ENCODE assay signal across 22 cellular contexts in the genomic region with DNA sequence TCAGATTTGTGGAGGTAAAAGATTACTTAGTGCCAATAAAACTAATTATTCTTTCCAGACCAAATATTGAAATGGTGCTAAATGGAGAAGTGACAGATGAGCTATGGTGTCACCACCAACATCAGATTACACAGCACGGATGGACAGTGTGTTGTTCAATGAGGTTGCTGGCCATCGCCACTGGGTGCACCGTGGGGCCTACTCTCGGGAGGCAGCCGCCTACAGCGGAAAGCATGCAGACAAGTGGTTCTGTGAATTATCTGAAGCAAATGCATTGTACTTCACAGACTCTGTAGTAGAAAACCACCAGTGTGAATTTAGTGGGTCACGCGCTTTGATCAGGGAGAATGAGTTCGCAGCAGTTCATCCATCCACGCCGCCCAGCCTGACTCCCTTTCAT. TPM values are rescaled to one million over a fixed set of nuclear protein-coding genes. Genes with fewer than 3 reads are reported as not detected.
"Had no signal": no experiment of that assay in that cellular context is flagged by ENCODE, and none has a peak within 500 bp of the region (broad histone marks: within the 10 kb centered on the region; RNA-seq: fewer than 3 reads in every experiment).

No MANE protein-coding gene starts in this region.

- H3K4me1 Mint-ChIP-seq: naive thymus-derived CD4-positive, alpha-beta T cell; stimulated activated naive B cell treated with anti-CD40 and anti-IgM and Interleukin-4, amounts not matched to agents 10 μg/mL and 1 μg/mL and 100 μg/mL, for 72 hours; stimulated activated naive CD8-positive, alpha-beta T cell treated with anti-CD3 and anti-CD28 coated beads, Interleukin-15, amount 100 ng/mL, for 72 hours had no signal

- H3K9me3 ChIP-seq: gastrocnemius medialis, neutrophil, psoas muscle, spleen, testis, tibial nerve, upper lobe of right lung, vagina had no signal

- H3K4me3 ChIP-seq: gastrocnemius medialis, psoas muscle, spleen, testis, tibial nerve, upper lobe of right lung, vagina had no signal

- H3K27ac ChIP-seq: gastrocnemius medialis, neutrophil, psoas muscle, spleen, testis, tibial nerve, upper lobe of right lung, vagina had no signal

- H3K4me1 ChIP-seq: gastrocnemius medialis, psoas muscle, testis, tibial nerve, upper lobe of right lung, vagina had no signal

- H3K27me3 Mint-ChIP-seq: stimulated activated naive CD8-positive, alpha-beta T cell treated with anti-CD3 and anti-CD28 coated beads, Interleukin-15, amount 100 ng/mL, for 72 hours had no signal

- H3K36me3 ChIP-seq: gastrocnemius medialis, neutrophil, spleen, tibial nerve, upper lobe of right lung, vagina had no signal

- H3K4me3 Mint-ChIP-seq: naive thymus-derived CD4-positive, alpha-beta T cell; stimulated activated naive B cell treated with anti-CD40 and anti-IgM and Interleukin-4, amounts not matched to agents 10 μg/mL and 1 μg/mL and 100 μg/mL, for 72 hours; stimulated activated naive CD8-positive, alpha-beta T cell treated with anti-CD3 and anti-CD28 coated beads, Interleukin-15, amount 100 ng/mL, for 72 hours had no signal

- DNase-seq: effector memory CD4-positive, alpha-beta T cell; gastrocnemius medialis; glutamatergic neuron; islet precursor cell; left cardiac atrium; left ventricle myocardium superior; naive thymus-derived CD4-positive, alpha-beta T cell; psoas muscle; spleen; stimulated activated CD4-positive, alpha-beta T cell treated with anti-CD3 and anti-CD28 coated beads, Interleukin-15, amount 100 ng/mL, for 24 hours; stimulated activated CD4-positive, alpha-beta T cell treated with anti-CD3 and anti-CD28 coated beads, Interleukin-1b, Interleukin-23, amount 100 ng/mL, for 48 hours; stimulated activated CD4-positive, alpha-beta T cell treated with anti-CD3 and anti-CD28 coated beads, Interleukin-4, amount 100 ng/mL, for 24 hours; stimulated activated naive B cell treated with anti-CD40 and anti-IgM and Interleukin-4, amounts not matched to agents 10 μg/mL and 1 μg/mL and 100 μg/mL, for 72 hours; stimulated activated naive CD8-positive, alpha-beta T cell treated with anti-CD3 and anti-CD28 coated beads, Interleukin-15, amount 100 ng/mL, for 72 hours; testis; upper lobe of right lung had no signal

- ATAC-seq: gastrocnemius medialis; left cardiac atrium; left ventricle myocardium superior; naive thymus-derived CD4-positive, alpha-beta T cell; psoas muscle; sciatic nerve; stimulated activated naive B cell treated with anti-CD40 and anti-IgM and Interleukin-4, amounts not matched to agents 10 μg/mL and 1 μg/mL and 100 μg/mL, for 72 hours; stimulated activated naive CD8-positive, alpha-beta T cell treated with anti-CD3 and anti-CD28 coated beads, Interleukin-15, amount 100 ng/mL, for 72 hours; upper lobe of right lung had no signal

- H3K27ac Mint-ChIP-seq: naive thymus-derived CD4-positive, alpha-beta T cell; stimulated activated naive B cell treated with anti-CD40 and anti-IgM and Interleukin-4, amounts not matched to agents 10 μg/mL and 1 μg/mL and 100 μg/mL, for 72 hours; stimulated activated naive CD8-positive, alpha-beta T cell treated with anti-CD3 and anti-CD28 coated beads, Interleukin-15, amount 100 ng/mL, for 72 hours had no signal

- H3K27me3 ChIP-seq: gastrocnemius medialis, neutrophil, spleen, testis, tibial nerve, upper lobe of right lung, vagina had no signal

- FAIRE-seq: endometrium had no signal

- H3K9me3 Mint-ChIP-seq: stimulated activated naive CD8-positive, alpha-beta T cell treated with anti-CD3 and anti-CD28 coated beads, Interleukin-15, amount 100 ng/mL, for 72 hours had no signal

- H3K36me3 Mint-ChIP-seq: naive thymus-derived CD4-positive, alpha-beta T cell; stimulated activated naive B cell treated with anti-CD40 and anti-IgM and Interleukin-4, amounts not matched to agents 10 μg/mL and 1 μg/mL and 100 μg/mL, for 72 hours had no signal

RNA-seq across cellular contexts. Expression of a gene that starts 42.3 kb away (rescaled TPM):
- total RNA-seq: gastrocnemius medialis, left ventricle myocardium superior, psoas muscle, subcutaneous adipose tissue, upper lobe of right lung had no signal
- polyA plus RNA-seq: naive thymus-derived CD4-positive, alpha-beta T cell had no signal
